In the genomic region with DNA sequence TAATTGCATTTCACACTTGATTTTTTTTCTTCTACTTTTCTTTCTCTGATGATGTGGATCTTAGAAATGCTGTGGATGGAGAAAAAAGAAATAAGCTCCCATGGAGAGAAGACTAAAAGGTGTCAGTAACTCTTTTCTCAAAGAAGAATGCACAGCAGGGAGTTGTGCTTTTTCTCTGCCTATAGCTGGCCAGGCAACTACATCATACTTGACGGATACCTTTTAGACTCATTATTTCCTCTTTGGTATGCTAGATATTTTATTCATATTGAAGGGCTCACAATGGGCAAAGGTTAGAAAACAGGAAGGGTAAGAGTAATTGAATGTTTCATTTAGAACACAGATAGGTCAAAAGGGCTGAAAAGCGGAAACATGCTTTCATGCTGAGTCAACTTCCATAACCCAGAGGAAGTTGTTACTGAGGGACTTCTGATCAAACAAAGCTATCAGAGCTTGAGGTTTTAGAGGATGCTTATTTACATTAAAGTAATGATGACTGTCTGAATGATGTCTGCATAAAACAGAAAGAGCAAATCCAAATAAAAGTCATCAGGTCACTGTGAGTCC, we compare ENCODE assay signal across 16 cellular contexts.
DNase-seq lines count a peak whose midpoint lies in the region; ATAC-seq and TF ChIP-seq lines count a peak whose summit lies in the region.
"Had no signal": no experiment of that assay in that cellular context is flagged by ENCODE, and none has a peak within 500 bp of the region (broad histone marks: within the 10 kb centered on the region; RNA-seq: fewer than 3 reads in every experiment).

No MANE protein-coding gene starts in this region.

- WGBS in IMR-90 (ENCODE audit: extremely low coverage in 2 of 2, insufficient read length in 1 of 2), 2 experiments = 0% methylated on average over 1 of the region's 2 CpGs; no CpG with 5 or more reads in 1 of the 2 experiments

- H2AK5ac ChIP-seq in IMR-90 (ENCODE audit: low read depth, low read length) = no peak overlapping the region

- in situ Hi-C loops in IMR-90 (cut with MboI; ENCODE audit: low sequenced_read_pairs) (no loop called here), astrocyte of the cerebellum (cut with HindIII; ENCODE audit: low sequenced_read_pairs) (no loop called here)

- peak overlapping the region; percentile 58; the same call in 1 of the 2 replicates for H4K5ac ChIP-seq in IMR-90 (ENCODE audit: low read depth, low read length)

- H3K9me1 ChIP-seq in IMR-90 (ENCODE audit: insufficient read depth, low read length) = no peaks in the 10 kb centered on the region

- H3K27me3 ChIP-seq in ACC112 (ENCODE audit: insufficient read depth, low read length) (no peaks in the 10 kb centered on the region), IMR-90 (ENCODE audit: control insufficient read depth, insufficient read depth, low read length) (no peaks in the 10 kb centered on the region)
- H3K27me3 ChIP-seq: pancreas had no signal

- H3K18ac ChIP-seq in IMR-90 (ENCODE audit: low read depth, low read length) = peak overlapping the region; percentile 59; the same call in 1 of the 2 replicates

- no peak for TF ChIP-seq CTCF in IMR-90 (conservative IDR thresholded peaks at IDR 0.05; ENCODE audit: low read depth, low read length)
- TF ChIP-seq CTCF in astrocyte of the cerebellum (IDR thresholded peaks at IDR 0.05; ENCODE audit: low read depth, low read length, missing control alignments) = no peak

- H2BK120ac ChIP-seq in IMR-90 (ENCODE audit: low read depth, low read length) = peak overlapping the region; percentile 61

- no peak overlapping the region; the same call in 1 of the 2 replicates for H4K91ac ChIP-seq in IMR-90 (ENCODE audit: insufficient read depth, low read depth, low read length)

- H3K9ac ChIP-seq in IMR-90 (ENCODE audit: low read depth, low read length) = no peak overlapping the region

- H3K79me2 ChIP-seq in ACC112 (ENCODE audit: control insufficient read depth, insufficient read depth, low read length, unreplicated experiment) = no peaks in the 10 kb centered on the region

- H4K8ac ChIP-seq in IMR-90 (ENCODE audit: low read depth in 2 of 2, low read length in 2 of 2) = peak overlapping the region in 1 of 2 experiments; percentile 49; a peak in 1 of 4 replicates

- ATAC-seq in IMR-90 (ENCODE audit: low read depth) (peak; percentile 85), HG03025 (IDR thresholded peaks at IDR 0.05; ENCODE audit: low FRiP score, unreplicated experiment) (no peak), HG03521 (IDR thresholded peaks at IDR 0.05; ENCODE audit: unreplicated experiment) (no peak)
- ATAC-seq: activated CD8-positive, alpha-beta memory T cell treated with anti-CD3 and anti-CD28 coated beads, Interleukin-2, amount 10 ng/mL, durations not matched to agents 7 days and 5 days; effector memory CD8-positive, alpha-beta T cell; pancreas; stimulated activated effector memory CD8-positive, alpha-beta T cell treated with anti-CD3 and anti-CD28 coated beads, Interleukin-12 subunit alpha, Interleukin-12 subunit beta, amount 100 ng/mL, for 72 hours had no signal

- POLR2A ChIA-PET in IMR-90 (lab: Charles Lee; ENCODE audit: unreplicated experiment) = interaction anchor here (0.6 kb wide), 1 partner anchor 216 kb away, joined by 3 read pairs; no protein-coding TSS in a partner anchor

- H3K4ac ChIP-seq in IMR-90 (ENCODE audit: low read depth, low read length) = no peak overlapping the region

- peak overlapping the region; percentile 19; the same call in 1 of the 2 replicates for H3K27ac ChIP-seq in ACC112 (ENCODE audit: low read depth, low read length)
- peak overlapping the region; percentile 52 for H3K27ac ChIP-seq in IMR-90 (ENCODE audit: insufficient read depth, low read length)
- H3K27ac ChIP-seq: pancreas had no signal

- CTCF ChIA-PET in IMR-90 (lab: Yijun Ruan, JAX) = interaction anchor here (0.9 to 2.1 kb wide), 3 partner anchors 10 to 64 kb away, joined by 3 to 8 read pairs (median 4); no protein-coding TSS in a partner anchor

- TF ChIP-seq RAD21 in IMR-90 (IDR thresholded peaks at IDR 0.05; ENCODE audit: low read length) = no peak

- H3K4me2 ChIP-seq in IMR-90 (ENCODE audit: low read depth, low read length) = peak overlapping the region; percentile 54; the same call in 1 of the 2 replicates

- peaks cover 2% of the 10 kb centered on the region; the same call in 1 of the 2 replicates for H3K9me3 ChIP-seq in IMR-90 (ENCODE audit: control insufficient read depth, insufficient read depth, low read length)
- H3K9me3 ChIP-seq: pancreas had no signal

- H2AK9ac ChIP-seq in IMR-90 (replicated peaks; ENCODE audit: low read depth, low read length, poor library complexity) = no peak overlapping the region

- BruUV-seq in IMR-90 (replicated peaks; lab: Mats Ljungman, UMichigan) = no TSS peak

- peak overlapping the region; percentile 52; the same call in 1 of the 2 replicates for H2BK20ac ChIP-seq in IMR-90 (ENCODE audit: low read depth, low read length)

- H3K4me1 ChIP-seq in ACC112 (ENCODE audit: control insufficient read depth, insufficient read depth, low read length, unreplicated experiment) = peaks cover 6% of the 10 kb centered on the region
- H3K4me1 ChIP-seq in IMR-90 (ENCODE audit: control insufficient read depth, insufficient read depth, low read length) = peaks cover 5% of the 10 kb centered on the region
- H3K4me1 ChIP-seq: pancreas had no signal

- H3K56ac ChIP-seq in IMR-90 (ENCODE audit: extremely low read depth, insufficient read depth, low read length) = peak overlapping the region; percentile 1; the same call in 1 of the 2 replicates

- H2AFZ ChIP-seq in ACC112 (ENCODE audit: low read length, unreplicated experiment) = no peak overlapping the region
- no peak overlapping the region for H2AFZ ChIP-seq in IMR-90 (replicated peaks; ENCODE audit: low read length, poor library complexity)

- intact Hi-C loops in IMR-90 (cut with micrococcal nuclease) = no loop called here

- dilution Hi-C loops in IMR-90 (cut with HindIII; ENCODE audit: low sequenced_read_pairs, unreplicated experiment) = no loop called here

- H3K4me3 ChIP-seq in ACC112 (ENCODE audit: low read depth, low read length) (no peak overlapping the region), IMR-90 (ENCODE audit: insufficient read depth, low read depth, low read length) (no peak overlapping the region), astrocyte of the cerebellum (ENCODE audit: low read depth, low read length) (no peak overlapping the region)
- H3K4me3 ChIP-seq: pancreas had no signal

- H3K36me3 ChIP-seq in ACC112 (ENCODE audit: insufficient read depth, low read length) = no peaks in the 10 kb centered on the region
- no peaks in the 10 kb centered on the region for H3K36me3 ChIP-seq in IMR-90 (ENCODE audit: control insufficient read depth, insufficient read depth, low read length)
- H3K36me3 ChIP-seq: pancreas had no signal

- peak overlapping the region; percentile 28; the same call in 1 of the 3 replicates for H2BK15ac ChIP-seq in IMR-90 (ENCODE audit: low read depth, low read length)

- no peaks in the 10 kb centered on the region for H3K79me1 ChIP-seq in IMR-90 (ENCODE audit: low read depth in 1 of 2, low read length in 2 of 2)

- H4K20me1 ChIP-seq in IMR-90 (ENCODE audit: insufficient read depth, low read length) = no peaks in the 10 kb centered on the region

- DNase-seq in IMR-90 (peak; percentile 82), astrocyte of the cerebellum (ENCODE audit: low read depth) (peak; percentile 13), left kidney (ENCODE audit: low read depth, low spot score) (peak; percentile 15), iPS-NIHi11 (ENCODE audit: low spot score) (no peak)
- no peak for DNase-seq in activated naive CD4-positive, alpha-beta T cell treated with Interleukin-2 at 50 U/mL for 16 hours
- DNase-seq: activated CD8-positive, alpha-beta memory T cell treated with anti-CD3 and anti-CD28 coated beads, Interleukin-2, amount 10 ng/mL, durations not matched to agents 7 days and 5 days; AML-193; effector memory CD8-positive, alpha-beta T cell; Karpas-422; NCI-H2171; pancreas; T-helper 9 cell had no signal

- no peak overlapping the region for H3K14ac ChIP-seq in IMR-90 (replicated peaks; ENCODE audit: low read depth, low read length)

- no peak overlapping the region for H3K23ac ChIP-seq in IMR-90 (ENCODE audit: low read depth, low read length)

- H2BK5ac ChIP-seq in IMR-90 (ENCODE audit: low read depth, low read length, poor library complexity, severe bottlenecking) = peak overlapping the region; percentile 21

- TF ChIP-seq POLR2A in IMR-90 (IDR thresholded peaks at IDR 0.05; ENCODE audit: low read depth, low read length) = no peak

TF ChIP-seq in IMR-90, 13 proteins besides CTCF, POLR2A, EP300 and RAD21:
- TF ChIP-seq FOS (IDR thresholded peaks at IDR 0.05; ENCODE audit: low read depth, low read length) (no peak; the same call in 1 of the 2 replicates), MAFK (IDR thresholded peaks at IDR 0.05; ENCODE audit: low read depth, low read length) (peak; percentile 26; the same call in 1 of the 2 replicates)

Comparison
In these comparisons a context has a peak if more than half of its experiments do, and no peak if none do; other contexts are left out.
1. DNase-seq: peak in IMR-90 (single experiment), astrocyte of the cerebellum (single experiment) and left kidney (single experiment); none in activated naive CD4-positive, alpha-beta T cell treated with Interleukin-2 at 50 U/mL for 16 hours (single experiment) and iPS-NIHi11 (single experiment).